9 cellular contexts compared by ENCODE assay signal in genomic region chr2:20578895-20579825, GRCh38.
DNase-seq lines count a peak whose midpoint lies in the region; ATAC-seq and TF ChIP-seq lines count a peak whose summit lies in the region.
"Had no signal": no experiment of that assay in that cellular context is flagged by ENCODE, and none has a peak within 500 bp of the region (broad histone marks: within the 10 kb centered on the region; RNA-seq: fewer than 3 reads in every experiment).

No MANE protein-coding gene starts in this region.

- H4K20me1 ChIP-seq in PC-9 (ENCODE audit: insufficient read depth): no peaks in the 10 kb centered on the region

- TSS peak; percentile 79 for BruUV-seq in PC-9 (replicated peaks; lab: Mats Ljungman, UMichigan)

- peaks cover 64% of the 10 kb centered on the region for H3K4me1 ChIP-seq in PC-9 (replicated peaks; ENCODE audit: insufficient read depth)

- H3K9me3 ChIP-seq in PC-9 (ENCODE audit: insufficient read depth, low read depth): peaks cover 9% of the 10 kb centered on the region

- no peaks in the 10 kb centered on the region for H3K9me2 ChIP-seq in PC-9 (ENCODE audit: insufficient read depth)

- no peaks in the 10 kb centered on the region for H3K79me2 ChIP-seq in PC-9 (ENCODE audit: low read depth)

- peak overlapping the region; percentile 94 for H3K27ac ChIP-seq in PC-9
- H3K27ac ChIP-seq: 22Rv1 had no signal

- intact Hi-C loops in PC-9 (cut with micrococcal nuclease; ENCODE audit: unreplicated experiment): loop anchor here (1.0 to 2.0 kb wide), 6 partner anchors 14 to 132 kb away; partner anchors contain the start of gene RHOB

- CTCF ChIA-PET in PC-9 (lab: Charles Lee): interaction anchor here (0.7 kb wide), 1 partner anchor 33 kb away, joined by 4 read pairs; no protein-coding TSS in a partner anchor

- POLR2A ChIA-PET in PC-9 (lab: Charles Lee; ENCODE audit: unreplicated experiment): interaction anchor here (1.3 kb wide), 1 partner anchor 132 kb away, joined by 5 read pairs; the partner anchor contains the start of gene RHOB

- peaks cover 46% of the 10 kb centered on the region for H3F3A ChIP-seq in PC-9 (ENCODE audit: insufficient read depth, low read depth)

- H3K4me2 ChIP-seq in PC-9: peak overlapping the region; percentile 65

- H2AFZ ChIP-seq in PC-9: peak overlapping the region; percentile 29; the same call in 1 of the 2 replicates

- TF ChIP-seq CTCF in PC-9 (conservative IDR thresholded peaks at IDR 0.05): no peak

- no peaks in the 10 kb centered on the region for H3K36me3 ChIP-seq in PC-9 (ENCODE audit: low read depth)

- H3K4me3 ChIP-seq in PC-9: no peak overlapping the region

- ATAC-seq in HG02938 (IDR thresholded peaks at IDR 0.05; ENCODE audit: unreplicated experiment): peak; percentile 70
- ATAC-seq in stimulated activated naive CD8-positive, alpha-beta T cell treated with anti-CD3 and anti-CD28 coated beads, Interleukin-15, Interleukin-2, amounts not matched to agents 100 U/mL and 50 U/mL, for 24 hours: no peak

- H3K27me3 ChIP-seq in PC-9 (ENCODE audit: insufficient read depth, low read depth): no peaks in the 10 kb centered on the region

- DNase-seq in DMS 273 (lab: John Stamatoyannopoulos, UW; ENCODE audit: unreplicated experiment): peak; percentile 57
- DNase-seq in DMS 273 treated with DMSO at 0.1 percent for 48 hours (lab: John Stamatoyannopoulos, UW): no peak
- peak; percentile 76 to 89 for DNase-seq in PC-9
- DNase-seq in epidermal melanocyte (ENCODE audit: insufficient read length, low spot score): peak; percentile 82
- DNase-seq in midbrain (lab: John Stamatoyannopoulos, UW): peak; percentile 78
- no peak for DNase-seq in stimulated activated CD4-positive, alpha-beta T cell treated with anti-CD3 and anti-CD28 coated beads, Interleukin-2, amount 100 ng/mL, for 48 hours
- DNase-seq in stimulated activated naive CD8-positive, alpha-beta T cell treated with anti-CD3 and anti-CD28 coated beads, Interleukin-15, Interleukin-2, amounts not matched to agents 100 U/mL and 50 U/mL, for 24 hours: no peak

Comparison
In these comparisons a context has a peak if more than half of its experiments do, and no peak if none do; other contexts are left out.
1. DNase-seq: peak in DMS 273 (single experiment), PC-9 (2 of 2), epidermal melanocyte (single experiment) and midbrain (single experiment); none in DMS 273 treated with DMSO at 0.1 percent for 48 hours (single experiment), stimulated activated CD4-positive, alpha-beta T cell treated with anti-CD3 and anti-CD28 coated beads, Interleukin-2, amount 100 ng/mL, for 48 hours (0 of 2) and stimulated activated naive CD8-positive, alpha-beta T cell treated with anti-CD3 and anti-CD28 coated beads, Interleukin-15, Interleukin-2, amounts not matched to agents 100 U/mL and 50 U/mL, for 24 hours (single experiment).